Comparison of ENCODE assay signal across 15 cellular contexts in the genomic region with DNA sequence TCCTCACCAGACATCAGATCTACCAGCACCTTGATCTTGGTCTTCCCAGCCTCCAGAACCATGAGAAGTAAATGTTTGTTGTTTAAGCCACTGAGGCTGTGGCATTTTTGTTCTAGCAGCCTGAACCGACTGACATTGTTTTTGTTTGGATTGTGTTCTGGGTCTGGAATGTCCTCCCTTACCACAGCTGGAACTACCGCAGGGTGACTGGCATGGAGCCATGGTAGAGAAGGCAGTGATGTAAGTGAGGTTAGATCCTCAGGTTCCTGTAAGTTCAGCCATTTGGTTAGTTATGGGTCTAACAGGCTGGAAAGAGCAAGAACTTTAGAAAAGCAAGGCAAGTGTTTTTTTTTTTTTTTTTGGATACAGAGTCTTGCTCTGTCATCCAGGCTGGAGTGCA.
DNase-seq lines count a peak whose midpoint lies in the region; ATAC-seq and TF ChIP-seq lines count a peak whose summit lies in the region.
"Had no signal": no experiment of that assay in that cellular context is flagged by ENCODE, and none has a peak within 500 bp of the region (broad histone marks: within the 10 kb centered on the region; RNA-seq: fewer than 3 reads in every experiment).

No MANE protein-coding gene starts in this region.

- no peak overlapping the region for H3K27ac ChIP-seq in AG04450 (ENCODE audit: low read depth, low read length)
- H3K27ac ChIP-seq: pancreas, SK-N-MC, tibial nerve had no signal

- H3K4me3 ChIP-seq in AG04450 (ENCODE audit: low read depth, low read length) = no peak overlapping the region
- H3K4me3 ChIP-seq: pancreas, SK-N-MC, tibial nerve had no signal

- peak; percentile 74 for DNase-seq in AG04450 (ENCODE audit: low read depth, low spot score)
- peak; percentile 11 for DNase-seq in NCI-H69 (lab: John Stamatoyannopoulos, UW)
- DNase-seq in fibroblast of gingiva (ENCODE audit: low read depth) = peak; percentile 91
- DNase-seq in myocyte (ENCODE audit: low read depth) = peak; percentile 75
- DNase-seq in HUDEP-2 (lab: John Stamatoyannopoulos, UW; ENCODE audit: unreplicated experiment in 76 of 76) = no peak
- DNase-seq in AML-193 (lab: John Stamatoyannopoulos, UW) = no peak
- DNase-seq in NCI-H1694 treated with DMSO at 0.1 percent for 48 hours (lab: John Stamatoyannopoulos, UW) = no peak
- DNase-seq: activated CD4-positive, alpha-beta T cell treated with anti-CD3 and anti-CD28 coated beads for 48 hours; activated naive CD4-positive, alpha-beta T cell treated with anti-CD3 and anti-CD28 coated beads for 36 hours; GDM1; pancreas had no signal

- H3K27me3 ChIP-seq in AG04450 (ENCODE audit: control insufficient read depth, insufficient read depth, low read length) = no peaks in the 10 kb centered on the region
- H3K27me3 ChIP-seq: BE2C, pancreas, tibial nerve had no signal

- no peak for TF ChIP-seq CTCF in AG04450 (IDR thresholded peaks at IDR 0.05; ENCODE audit: low read depth, low read length)

- peaks cover 5% of the 10 kb centered on the region for H3K9me3 ChIP-seq in AG04450 (ENCODE audit: control insufficient read depth, insufficient read depth, low read length)
- H3K9me3 ChIP-seq: BE2C, pancreas, tibial nerve had no signal

- POLR2A ChIA-PET in AG04450 (lab: Yijun Ruan, JAX) = no interaction called here

- CTCF ChIA-PET in AG04450 (lab: Charles Lee) = no interaction called here

- ATAC-seq in HG02610 (IDR thresholded peaks at IDR 0.05; ENCODE audit: unreplicated experiment) = no peak

Comparison
In these comparisons a context has a peak if more than half of its experiments do, and no peak if none do; other contexts are left out.
1. DNase-seq: peak in AG04450 (single experiment), NCI-H69 (single experiment), fibroblast of gingiva (single experiment) and myocyte (single experiment); none in HUDEP-2 (0 of 76), AML-193 (0 of 2) and NCI-H1694 treated with DMSO at 0.1 percent for 48 hours (single experiment).